33 cellular contexts compared by ENCODE assay signal in the genomic region with DNA sequence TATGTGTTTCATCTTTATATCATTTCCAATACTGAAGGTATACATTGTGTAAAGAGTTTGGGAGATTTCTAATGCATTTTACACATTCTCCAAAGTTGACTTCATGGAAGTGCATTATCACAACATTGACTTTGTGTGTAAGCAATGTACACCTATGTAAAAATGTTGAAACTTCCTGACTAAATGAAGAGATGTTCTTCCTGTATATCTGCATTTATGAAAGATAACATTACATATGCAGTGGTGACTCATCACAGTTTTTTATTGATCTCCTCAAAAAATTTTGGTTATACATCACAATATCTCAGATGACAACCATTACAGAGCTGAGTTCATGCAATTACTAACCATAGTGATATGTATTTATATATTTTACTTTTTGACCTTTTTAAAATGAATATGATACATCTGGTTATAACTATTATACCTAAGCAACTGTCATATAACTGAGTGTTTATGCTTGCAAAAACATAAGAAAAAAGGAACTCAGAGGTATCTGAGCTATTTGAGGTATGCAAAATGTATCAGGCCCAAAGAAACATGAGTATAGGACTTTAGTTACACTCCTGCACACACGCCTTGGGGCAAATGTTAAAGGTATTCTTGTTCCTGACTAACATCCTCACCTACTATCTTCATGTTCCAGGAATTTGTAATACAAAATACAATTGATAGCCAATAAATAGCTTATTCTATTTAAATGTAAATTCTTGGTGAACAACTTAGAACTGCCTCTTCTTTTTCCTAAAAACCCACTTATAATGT.
"Had no signal": no experiment of that assay in that cellular context is flagged by ENCODE, and none has a peak within 500 bp of the region (broad histone marks: within the 10 kb centered on the region; RNA-seq: fewer than 3 reads in every experiment).

No MANE protein-coding gene starts in this region.

- H3K4me3 ChIP-seq: adrenal gland, body of pancreas had no signal

- ATAC-seq: activated CD4-positive, alpha-beta T cell treated with anti-CD3 and anti-CD28 coated beads for 36 hours; activated CD8-positive, alpha-beta memory T cell treated with anti-CD3 and anti-CD28 coated beads, Interleukin-2, amount 10 ng/mL, durations not matched to agents 7 days and 5 days; activated CD8-positive, alpha-beta T cell treated with anti-CD3 and anti-CD28 coated beads, Interleukin-2, amount 10 ng/mL, durations not matched to agents 7 days and 5 days; activated naive CD8-positive, alpha-beta T cell treated with anti-CD3 and anti-CD28 coated beads, Interleukin-2, amount 50 U/mL, for 24 hours; body of pancreas; effector memory CD8-positive, alpha-beta T cell; esophagus mucosa; T-helper 17 cell had no signal

- DNase-seq: activated CD4-positive, alpha-beta memory T cell treated with anti-CD3 and anti-CD28 coated beads for 36 hours; activated CD4-positive, alpha-beta T cell treated with anti-CD3 and anti-CD28 coated beads for 36 hours; activated CD4-positive, alpha-beta T cell treated with anti-CD3 and anti-CD28 coated beads, Interleukin-2, amount 10 ng/mL, durations not matched to agents 24 days and 14 days; activated CD4-positive, CD25-positive, alpha-beta regulatory T cell; activated CD4-positive, CD25-positive, alpha-beta regulatory T cell treated with anti-CD3 and anti-CD28 coated beads, Interleukin-2, amount 50 U/mL, for 72 hours; activated CD8-positive, alpha-beta memory T cell treated with anti-CD3 and anti-CD28 coated beads, Interleukin-2, amount 10 ng/mL, durations not matched to agents 7 days and 5 days; activated CD8-positive, alpha-beta memory T cell treated with anti-CD3 and anti-CD28 coated beads, Interleukin-2, amount 50 U/mL, for 4 hours; activated CD8-positive, alpha-beta T cell treated with anti-CD3 and anti-CD28 coated beads, Interleukin-2, amount 10 ng/mL, durations not matched to agents 7 days and 5 days; activated effector memory CD4-positive, alpha-beta T cell treated with anti-CD3 and anti-CD28 coated beads, Interleukin-2, amount 50 U/mL, for 16 hours; activated naive CD4-positive, alpha-beta T cell treated with anti-CD3 and anti-CD28 coated beads for 36 hours; activated naive CD8-positive, alpha-beta T cell treated with anti-CD3 and anti-CD28 coated beads for 36 hours; activated naive CD8-positive, alpha-beta T cell treated with anti-CD3 and anti-CD28 coated beads, Interleukin-2, amount 50 U/mL, for 24 hours; activated T-cell treated with anti-CD3 and anti-CD28 coated beads, Interleukin-2, amount 50 U/mL, for 1 hour; activated T-cell treated with anti-CD3 and anti-CD28 coated beads, Interleukin-2, amount 50 U/mL, for 48 hours; adrenal gland; amygdala; aorta; body of pancreas; cortex of kidney; dermis blood vessel endothelial cell; effector CD4-positive, alpha-beta T cell; effector memory CD8-positive, alpha-beta T cell; foreskin fibroblast; head of caudate nucleus; T-helper 1 cell; T-helper 17 cell; T1000 had no signal

- H3K4me1 ChIP-seq: adrenal gland, body of pancreas had no signal

- H3K27me3 ChIP-seq: adrenal gland, body of pancreas had no signal

- H3K9me3 ChIP-seq: adrenal gland, body of pancreas had no signal

- H3K27me3 Mint-ChIP-seq: activated CD4-positive, alpha-beta memory T cell treated with anti-CD3 and anti-CD28 coated beads for 36 hours; activated CD4-positive, alpha-beta T cell treated with anti-CD3 and anti-CD28 coated beads for 36 hours; activated CD4-positive, alpha-beta T cell treated with anti-CD3 and anti-CD28 coated beads, Interleukin-2, amount 10 ng/mL, durations not matched to agents 24 days and 14 days; activated CD8-positive, alpha-beta memory T cell treated with anti-CD3 and anti-CD28 coated beads, Interleukin-2, amount 10 ng/mL, durations not matched to agents 7 days and 5 days; activated naive CD4-positive, alpha-beta T cell treated with anti-CD3 and anti-CD28 coated beads, Interleukin-2, amount 50 U/mL, for 24 hours; activated naive CD8-positive, alpha-beta T cell treated with anti-CD3 and anti-CD28 coated beads for 36 hours; activated naive CD8-positive, alpha-beta T cell treated with anti-CD3 and anti-CD28 coated beads, Interleukin-2, amount 50 U/mL, for 24 hours; central memory CD8-positive, alpha-beta T cell; effector memory CD8-positive, alpha-beta T cell; T-helper 17 cell had no signal

- H3K36me3 Mint-ChIP-seq: activated CD4-positive, alpha-beta memory T cell treated with anti-CD3 and anti-CD28 coated beads for 36 hours; activated CD8-positive, alpha-beta memory T cell treated with anti-CD3 and anti-CD28 coated beads, Interleukin-2, amount 10 ng/mL, durations not matched to agents 7 days and 5 days; activated naive CD4-positive, alpha-beta T cell treated with anti-CD3 and anti-CD28 coated beads, Interleukin-2, amount 50 U/mL, for 24 hours; activated naive CD8-positive, alpha-beta T cell treated with anti-CD3 and anti-CD28 coated beads for 36 hours had no signal

- H3K27ac Mint-ChIP-seq: activated CD4-positive, alpha-beta memory T cell treated with anti-CD3 and anti-CD28 coated beads for 36 hours; activated CD4-positive, alpha-beta T cell treated with anti-CD3 and anti-CD28 coated beads for 36 hours; activated CD4-positive, alpha-beta T cell treated with anti-CD3 and anti-CD28 coated beads, Interleukin-2, amount 10 ng/mL, durations not matched to agents 24 days and 14 days; activated CD8-positive, alpha-beta memory T cell treated with anti-CD3 and anti-CD28 coated beads, Interleukin-2, amount 10 ng/mL, durations not matched to agents 7 days and 5 days; activated CD8-positive, alpha-beta T cell treated with anti-CD3 and anti-CD28 coated beads, Interleukin-2, amount 10 ng/mL, durations not matched to agents 7 days and 5 days; activated naive CD4-positive, alpha-beta T cell treated with anti-CD3 and anti-CD28 coated beads for 36 hours; activated naive CD4-positive, alpha-beta T cell treated with anti-CD3 and anti-CD28 coated beads, Interleukin-2, amount 50 U/mL, for 24 hours; activated naive CD8-positive, alpha-beta T cell treated with anti-CD3 and anti-CD28 coated beads for 36 hours; activated naive CD8-positive, alpha-beta T cell treated with anti-CD3 and anti-CD28 coated beads, Interleukin-2, amount 50 U/mL, for 24 hours; activated T-helper 1 cell treated with anti-CD3 and anti-CD28 coated beads, Interleukin-12 subunit alpha, Interleukin-12 subunit beta, Interleukin-2, Interleukin-4 antibody, amounts not matched to agents 30 ng/mL and 10 ng/mL and 1 ng/mL, durations not matched to agents 14 hours and 24 hours and 36 hours; activated T-helper 2 cell treated with anti-CD3 and anti-CD28 coated beads, Interferon-gamma antibody, Interleukin-2, Interleukin-4, amounts not matched to agents 10 μg/mL and 5 μg/mL and 100 μg/mL, durations not matched to agents 14 hours and 24 hours and 36 hours; effector memory CD8-positive, alpha-beta T cell; T-helper 17 cell; T-helper 2 cell treated with Interferon-gamma antibody and Interleukin-4, amounts not matched to agents 5 μg/mL and 100 μg/mL, for 36 hours had no signal

- H3K36me3 ChIP-seq: adrenal gland had no signal

- H3K4me3 Mint-ChIP-seq: activated CD4-positive, alpha-beta memory T cell treated with anti-CD3 and anti-CD28 coated beads for 36 hours; activated CD4-positive, alpha-beta T cell treated with anti-CD3 and anti-CD28 coated beads for 36 hours; activated CD4-positive, alpha-beta T cell treated with anti-CD3 and anti-CD28 coated beads, Interleukin-2, amount 10 ng/mL, durations not matched to agents 24 days and 14 days; activated CD8-positive, alpha-beta memory T cell treated with anti-CD3 and anti-CD28 coated beads, Interleukin-2, amount 10 ng/mL, durations not matched to agents 7 days and 5 days; activated CD8-positive, alpha-beta T cell treated with anti-CD3 and anti-CD28 coated beads, Interleukin-2, amount 10 ng/mL, durations not matched to agents 7 days and 5 days; activated naive CD4-positive, alpha-beta T cell treated with anti-CD3 and anti-CD28 coated beads for 36 hours; activated naive CD4-positive, alpha-beta T cell treated with anti-CD3 and anti-CD28 coated beads, Interleukin-2, amount 50 U/mL, for 24 hours; activated naive CD8-positive, alpha-beta T cell treated with anti-CD3 and anti-CD28 coated beads for 36 hours; activated naive CD8-positive, alpha-beta T cell treated with anti-CD3 and anti-CD28 coated beads, Interleukin-2, amount 50 U/mL, for 24 hours; activated T-helper 1 cell treated with anti-CD3 and anti-CD28 coated beads, Interleukin-12 subunit alpha, Interleukin-12 subunit beta, Interleukin-2, Interleukin-4 antibody, amounts not matched to agents 30 ng/mL and 10 ng/mL and 1 ng/mL, durations not matched to agents 14 hours and 24 hours and 36 hours; central memory CD8-positive, alpha-beta T cell; effector memory CD8-positive, alpha-beta T cell; T-helper 17 cell; T-helper 2 cell treated with Interferon-gamma antibody and Interleukin-4, amounts not matched to agents 5 μg/mL and 100 μg/mL, for 36 hours had no signal

- H3K27ac ChIP-seq: adrenal gland, body of pancreas had no signal

- H3K4me1 Mint-ChIP-seq: activated CD4-positive, alpha-beta T cell treated with anti-CD3 and anti-CD28 coated beads for 36 hours; activated CD4-positive, alpha-beta T cell treated with anti-CD3 and anti-CD28 coated beads, Interleukin-2, amount 10 ng/mL, durations not matched to agents 24 days and 14 days; activated CD8-positive, alpha-beta memory T cell treated with anti-CD3 and anti-CD28 coated beads, Interleukin-2, amount 10 ng/mL, durations not matched to agents 7 days and 5 days; activated naive CD4-positive, alpha-beta T cell treated with anti-CD3 and anti-CD28 coated beads, Interleukin-2, amount 50 U/mL, for 24 hours; activated naive CD8-positive, alpha-beta T cell treated with anti-CD3 and anti-CD28 coated beads for 36 hours; activated naive CD8-positive, alpha-beta T cell treated with anti-CD3 and anti-CD28 coated beads, Interleukin-2, amount 50 U/mL, for 24 hours; central memory CD8-positive, alpha-beta T cell; T-helper 17 cell had no signal

- H3K9me3 Mint-ChIP-seq: activated CD4-positive, alpha-beta T cell treated with anti-CD3 and anti-CD28 coated beads, Interleukin-2, amount 10 ng/mL, durations not matched to agents 24 days and 14 days; activated naive CD4-positive, alpha-beta T cell treated with anti-CD3 and anti-CD28 coated beads for 36 hours; activated naive CD4-positive, alpha-beta T cell treated with anti-CD3 and anti-CD28 coated beads, Interleukin-2, amount 50 U/mL, for 24 hours; activated T-helper 1 cell treated with anti-CD3 and anti-CD28 coated beads, Interleukin-12 subunit alpha, Interleukin-12 subunit beta, Interleukin-2, Interleukin-4 antibody, amounts not matched to agents 30 ng/mL and 10 ng/mL and 1 ng/mL, durations not matched to agents 14 hours and 24 hours and 36 hours; activated T-helper 2 cell treated with anti-CD3 and anti-CD28 coated beads, Interferon-gamma antibody, Interleukin-2, Interleukin-4, amounts not matched to agents 10 μg/mL and 5 μg/mL and 100 μg/mL, durations not matched to agents 14 hours and 24 hours and 36 hours; T-helper 2 cell treated with Interferon-gamma antibody and Interleukin-4, amounts not matched to agents 5 μg/mL and 100 μg/mL, for 36 hours had no signal
